ENCODE assay signal across 5 cellular contexts in genomic region chr12:47842543-47842942, GRCh38. TPM values are rescaled to one million over a fixed set of nuclear protein-coding genes. Genes with fewer than 3 reads are reported as not detected.
DNase-seq lines count a peak whose midpoint lies in the region; ATAC-seq and TF ChIP-seq lines count a peak whose summit lies in the region.
"Not testable (repeated sequence)": the region's sequence is repeated elsewhere in the genome, so short reads cannot be mapped to it uniquely, and the experiment has no call there.

No MANE protein-coding gene starts in this region.

- in situ Hi-C loops in IMR-90 (cut with MboI; ENCODE audit: low sequenced_read_pairs): not testable (repeated sequence)

- not testable (repeated sequence) for H2BK15ac ChIP-seq in IMR-90 (ENCODE audit: low read depth, low read length)

- CTCF ChIA-PET in IMR-90 (lab: Yijun Ruan, JAX): interaction anchor here (0.6 kb wide), 1 partner anchor 8 kb away, joined by 5 read pairs; no protein-coding TSS in a partner anchor

- not testable (repeated sequence) for TF ChIP-seq POLR2A in IMR-90 (IDR thresholded peaks at IDR 0.05; ENCODE audit: low read depth, low read length)

- H3K4ac ChIP-seq in IMR-90 (ENCODE audit: low read depth, low read length): 0 out of 2 replicates have a peak overlapping the region, but pooled peaks have one; percentile 66

- H2BK120ac ChIP-seq in IMR-90 (ENCODE audit: low read depth, low read length): not testable (repeated sequence)

- peak overlapping the region; percentile 16 for H3K27ac Mint-ChIP-seq in activated naive CD8-positive, alpha-beta T cell treated with anti-CD3 and anti-CD28 coated beads for 36 hours
- peak overlapping the region in 2 of 3 experiments; percentile 46 for H3K27ac Mint-ChIP-seq in nephron
- H3K27ac Mint-ChIP-seq in stimulated activated effector memory CD8-positive, alpha-beta T cell treated with anti-CD3 and anti-CD28 coated beads, Interleukin-12 subunit alpha, Interleukin-12 subunit beta, amount 100 ng/mL, for 72 hours: peak overlapping the region; percentile 84

- H3K36me3 Mint-ChIP-seq in activated naive CD8-positive, alpha-beta T cell treated with anti-CD3 and anti-CD28 coated beads for 36 hours: peaks cover 35% of the 10 kb centered on the region
- H3K36me3 Mint-ChIP-seq in nephron (ENCODE audit: low read depth): not testable (repeated sequence)
- H3K36me3 Mint-ChIP-seq in stimulated activated effector memory CD8-positive, alpha-beta T cell treated with anti-CD3 and anti-CD28 coated beads, Interleukin-12 subunit alpha, Interleukin-12 subunit beta, amount 100 ng/mL, for 72 hours: peaks cover 100% of the 10 kb centered on the region

- dilution Hi-C loops in IMR-90 (cut with HindIII; ENCODE audit: low sequenced_read_pairs, unreplicated experiment): loop anchor here (10.0 kb wide), 1 partner anchor 58 kb away; no protein-coding TSS in a partner anchor

- H3K14ac ChIP-seq in IMR-90 (replicated peaks; ENCODE audit: low read depth, low read length): 0 out of 2 replicates have a peak overlapping the region, but pooled peaks have one; percentile 88

- H4K5ac ChIP-seq in IMR-90 (ENCODE audit: low read depth, low read length): not testable (repeated sequence)

- H2AK5ac ChIP-seq in IMR-90 (ENCODE audit: low read depth, low read length): not testable (repeated sequence)

- not testable (repeated sequence) for H3K9me1 ChIP-seq in IMR-90 (ENCODE audit: insufficient read depth, low read length)

- H3K4me3 Mint-ChIP-seq in activated naive CD8-positive, alpha-beta T cell treated with anti-CD3 and anti-CD28 coated beads for 36 hours; nephron; stimulated activated effector memory CD8-positive, alpha-beta T cell treated with anti-CD3 and anti-CD28 coated beads, Interleukin-12 subunit alpha, Interleukin-12 subunit beta, amount 100 ng/mL, for 72 hours: not testable (repeated sequence)

- not testable (repeated sequence) for H3K4me1 ChIP-seq in IMR-90 (ENCODE audit: control insufficient read depth, insufficient read depth, low read length); smooth muscle cell (ENCODE audit: low read depth)

- not testable (repeated sequence) for H3K56ac ChIP-seq in IMR-90 (ENCODE audit: extremely low read depth, insufficient read depth, low read length)

- H3K23ac ChIP-seq in IMR-90 (ENCODE audit: low read depth, low read length): not testable (repeated sequence)

- not testable (repeated sequence) for H4K91ac ChIP-seq in IMR-90 (ENCODE audit: insufficient read depth, low read depth, low read length)

- POLR2A ChIA-PET in IMR-90 (lab: Charles Lee; ENCODE audit: unreplicated experiment): not testable (repeated sequence)

- not testable (repeated sequence) for H2BK5ac ChIP-seq in IMR-90 (ENCODE audit: low read depth, low read length, poor library complexity, severe bottlenecking)

- not testable (repeated sequence) for H2AK9ac ChIP-seq in IMR-90 (replicated peaks; ENCODE audit: low read depth, low read length, poor library complexity)

- H4K8ac ChIP-seq in IMR-90 (ENCODE audit: low read depth in 2 of 2, low read length in 2 of 2): not testable (repeated sequence)

- not testable (repeated sequence) for H3K79me2 ChIP-seq in smooth muscle cell (ENCODE audit: low read depth)

- H3K27me3 Mint-ChIP-seq in activated naive CD8-positive, alpha-beta T cell treated with anti-CD3 and anti-CD28 coated beads for 36 hours: not testable (repeated sequence)
- H3K27me3 Mint-ChIP-seq in nephron (ENCODE audit: low read depth): peaks cover 14% of the 10 kb centered on the region

- not testable (repeated sequence) for H2BK20ac ChIP-seq in IMR-90 (ENCODE audit: low read depth, low read length)

- H3K9me3 ChIP-seq in IMR-90 (ENCODE audit: control insufficient read depth, insufficient read depth, low read length); smooth muscle cell (replicated peaks; ENCODE audit: low read depth): not testable (repeated sequence)

- not testable (repeated sequence) for BruUV-seq in IMR-90 (replicated peaks; lab: Mats Ljungman, UMichigan)

- H3K9me3 Mint-ChIP-seq in activated naive CD8-positive, alpha-beta T cell treated with anti-CD3 and anti-CD28 coated beads for 36 hours; nephron; stimulated activated effector memory CD8-positive, alpha-beta T cell treated with anti-CD3 and anti-CD28 coated beads, Interleukin-12 subunit alpha, Interleukin-12 subunit beta, amount 100 ng/mL, for 72 hours: not testable (repeated sequence)

- not testable (repeated sequence) for H3K4me2 ChIP-seq in IMR-90 (ENCODE audit: low read depth, low read length)
- peak overlapping the region; percentile 24 for H3K4me2 ChIP-seq in smooth muscle cell

- DNase-seq in IMR-90; activated naive CD8-positive, alpha-beta T cell treated with anti-CD3 and anti-CD28 coated beads for 36 hours; smooth muscle cell (lab: John Stamatoyannopoulos, UW; ENCODE audit: unreplicated experiment); stimulated activated effector memory CD8-positive, alpha-beta T cell treated with anti-CD3 and anti-CD28 coated beads, Interleukin-12 subunit alpha, Interleukin-12 subunit beta, amount 100 ng/mL, for 72 hours (ENCODE audit: low spot score in 2 of 2): not testable (repeated sequence)

- WGBS in IMR-90 (ENCODE audit: extremely low coverage in 2 of 2, insufficient read length in 1 of 2), 2 experiments: 100% methylated on average over 6 of the region's 12 CpGs; no CpG with 5 or more reads in 1 of the 2 experiments
- WGBS in smooth muscle cell (ENCODE audit: low lambda C conversion rate): 88% methylated on average over 12 of the region's 12 CpGs

- not testable (repeated sequence) for H3K18ac ChIP-seq in IMR-90 (ENCODE audit: low read depth, low read length)

- not testable (repeated sequence) for H4K20me1 ChIP-seq in IMR-90 (ENCODE audit: insufficient read depth, low read length); smooth muscle cell (ENCODE audit: low read depth)

- not testable (repeated sequence) for H3K79me1 ChIP-seq in IMR-90 (ENCODE audit: low read depth in 1 of 2, low read length in 2 of 2)

- not testable (repeated sequence) for H3K9ac ChIP-seq in IMR-90 (ENCODE audit: low read depth, low read length); smooth muscle cell (ENCODE audit: low read depth)

- not testable (repeated sequence) for H3K27me3 ChIP-seq in IMR-90 (ENCODE audit: control insufficient read depth, insufficient read depth, low read length); smooth muscle cell (ENCODE audit: low read depth)

- not testable (repeated sequence) for TF ChIP-seq CTCF in IMR-90 (conservative IDR thresholded peaks at IDR 0.05; ENCODE audit: low read depth, low read length); nephron (IDR thresholded peaks at IDR 0.05; ENCODE audit: unreplicated experiment in 3 of 3); smooth muscle cell (IDR thresholded peaks at IDR 0.05; ENCODE audit: borderline replicate concordance, insufficient read depth, poor library complexity, severe bottlenecking)

- intact Hi-C loops in IMR-90 (cut with micrococcal nuclease): not testable (repeated sequence)

- ATAC-seq in IMR-90 (ENCODE audit: low read depth); stimulated activated effector memory CD8-positive, alpha-beta T cell treated with anti-CD3 and anti-CD28 coated beads, Interleukin-12 subunit alpha, Interleukin-12 subunit beta, amount 100 ng/mL, for 72 hours: not testable (repeated sequence)

- not testable (repeated sequence) for H3F3A ChIP-seq in smooth muscle cell (ENCODE audit: low read depth)

- not testable (repeated sequence) for H2AFZ ChIP-seq in IMR-90 (replicated peaks; ENCODE audit: low read length, poor library complexity); smooth muscle cell (ENCODE audit: low read depth)

- H3K27ac ChIP-seq in IMR-90 (ENCODE audit: insufficient read depth, low read length); smooth muscle cell (ENCODE audit: low read depth): not testable (repeated sequence)

- TF ChIP-seq RAD21 in IMR-90 (IDR thresholded peaks at IDR 0.05; ENCODE audit: low read length): not testable (repeated sequence)

- not testable (repeated sequence) for H3K4me3 ChIP-seq in IMR-90 (ENCODE audit: insufficient read depth, low read depth, low read length); smooth muscle cell

- H3K4me1 Mint-ChIP-seq in activated naive CD8-positive, alpha-beta T cell treated with anti-CD3 and anti-CD28 coated beads for 36 hours: peaks cover 14% of the 10 kb centered on the region
- peaks cover 52% of the 10 kb centered on the region for H3K4me1 Mint-ChIP-seq in nephron
- peaks cover 35% of the 10 kb centered on the region for H3K4me1 Mint-ChIP-seq in stimulated activated effector memory CD8-positive, alpha-beta T cell treated with anti-CD3 and anti-CD28 coated beads, Interleukin-12 subunit alpha, Interleukin-12 subunit beta, amount 100 ng/mL, for 72 hours

- not testable (repeated sequence) for H3K36me3 ChIP-seq in IMR-90 (ENCODE audit: control insufficient read depth, insufficient read depth, low read length); smooth muscle cell (ENCODE audit: low read depth)

RNA-seq across cellular contexts. Expression of gene HDAC7, which starts 22.8 kb away (rescaled TPM):
- total RNA-seq in IMR-90 (2012; rRNA removed) (10.4 and 10.6 TPM in 2 replicates), smooth muscle cell (19.3 and 24.1 TPM in 2 replicates)
- polyA plus RNA-seq in IMR-90 (2012; rRNA removed) (64.7 and 65.1 TPM in 2 replicates), smooth muscle cell (32.4 and 47.0 TPM in 2 replicates)
- polyA plus RNA-seq in IMR-90 (2012; cell fraction: cytosol; rRNA removed): 51.5 and 60.5 TPM in 2 replicates
- polyA plus RNA-seq in IMR-90 (2012; cell fraction: nucleus; rRNA removed; ENCODE audit: low replicate concordance): 183 and 377 TPM in 2 replicates
- 100 to 1,000 TPM; 233 to 246 TPM for total RNA-seq in activated naive CD8-positive, alpha-beta T cell treated with anti-CD3 and anti-CD28 coated beads for 36 hours

Comparison
In these comparisons a context has a peak if more than half of its experiments do, and no peak if none do; other contexts are left out.
1. H3K27ac Mint-ChIP-seq: peak in every context shown above with its lines; median percentile 84 in stimulated activated effector memory CD8-positive, alpha-beta T cell treated with anti-CD3 and anti-CD28 coated beads, Interleukin-12 subunit alpha, Interleukin-12 subunit beta, amount 100 ng/mL, for 72 hours; 46 in nephron; 16 in activated naive CD8-positive, alpha-beta T cell treated with anti-CD3 and anti-CD28 coated beads for 36 hours.